ENCODE assay signal across 14 cellular contexts in genomic region chr19:38710928-38711725, GRCh38. TPM values are rescaled to one million over a fixed set of nuclear protein-coding genes. Genes with fewer than 3 reads are reported as not detected.
A peak's percentile ranks its signal among the peaks of the same experiment; 100 is the strongest.
DNase-seq lines count a peak whose midpoint lies in the region; ATAC-seq, FAIRE-seq and TF ChIP-seq lines count a peak whose summit lies in the region.
"Had no signal": no experiment of that assay in that cellular context is flagged by ENCODE, and none has a peak within 500 bp of the region (broad histone marks: within the 10 kb centered on the region; RNA-seq: fewer than 3 reads in every experiment).

No MANE protein-coding gene starts in this region.

- TF ChIP-seq RAD21 in K562 (CRISPR knock-in tag; conservative IDR thresholded peaks at IDR 0.05 in 1 of 2, IDR thresholded peaks at IDR 0.05 in 1 of 2), result no peak

- no peaks in the 10 kb centered on the region; the same call in 2 of the 3 replicates for H3K79me2 ChIP-seq in K562 (ENCODE audit: control insufficient read depth, insufficient read depth, low read length)
- peaks cover 72% of the 10 kb centered on the region for H3K79me2 ChIP-seq in keratinocyte (ENCODE audit: control insufficient read depth, insufficient read depth, low read length)

- FAIRE-seq in K562 (lab: Jason Lieb, UNC) (no peak), keratinocyte (lab: Jason Lieb, UNC) (no peak)
- FAIRE-seq: GM18507 had no signal

- H3K27me3 ChIP-seq in K562 (ENCODE audit: control insufficient read depth in 2 of 2, insufficient read depth in 2 of 2, low read length in 2 of 2) (no peaks in the 10 kb centered on the region), keratinocyte (ENCODE audit: control insufficient read depth, extremely low read depth, insufficient read depth, low read length) (no peaks in the 10 kb centered on the region)

- ATAC-seq in K562 (no peak), GM21529 (IDR thresholded peaks at IDR 0.05; ENCODE audit: unreplicated experiment) (no peak)

- H3K36me3 ChIP-seq in K562 (ENCODE audit: control insufficient read depth, insufficient read depth, low read length) (peaks cover 95% of the 10 kb centered on the region; the same call in 2 of the 3 replicates), keratinocyte (ENCODE audit: control insufficient read depth in 2 of 2, extremely low read depth in 1 of 2, insufficient read depth in 2 of 2, low read length in 2 of 2) (peaks cover 77 to 84% of the 10 kb centered on the region in 2 experiments)

- TF ChIP-seq EP300 in K562 (IDR thresholded peaks at IDR 0.05; ENCODE audit: low read length), result no peak

- TF ChIP-seq POLR2A in K562 (conservative IDR thresholded peaks at IDR 0.05), result no peak

- H3K4me1 ChIP-seq in K562 (replicated peaks in 1 of 2; ENCODE audit: control insufficient read depth in 2 of 2, insufficient read depth in 2 of 2, low read length in 2 of 2) (peaks cover 0 to 21% of the 10 kb centered on the region in 2 experiments; a peak in 1 of 5 replicates), keratinocyte (ENCODE audit: control insufficient read depth, extremely low read depth, insufficient read depth, low read length) (peaks cover 24% of the 10 kb centered on the region)
- H3K4me1 ChIP-seq: HAP-1 had no signal

- H3K9me3 ChIP-seq in K562 (replicated peaks; ENCODE audit: control insufficient read depth, insufficient read depth, low read depth, low read length) (no peaks in the 10 kb centered on the region), keratinocyte (ENCODE audit: control insufficient read depth, low read depth, low read length) (no peaks in the 10 kb centered on the region)
- H3K9me3 ChIP-seq: HAP-1, SK-N-SH had no signal

- no peak overlapping the region for H3K27ac ChIP-seq in K562 (ENCODE audit: extremely low read depth, low read depth, low read length)
- peak overlapping the region; percentile 24 for H3K27ac ChIP-seq in keratinocyte (ENCODE audit: control insufficient read depth, insufficient read depth, low read length)
- peak overlapping the region in 12 of 21 experiments; percentile 8 to 68 (median 44) for H3K27ac ChIP-seq in skin epidermis

- H3K9ac ChIP-seq in K562 (ENCODE audit: insufficient read depth in 1 of 2, low read depth in 2 of 2, low read length in 2 of 2), result peak overlapping the region in 1 of 2 experiments; percentile 43; a peak in 1 of 4 replicates
- peak overlapping the region; percentile 48 for H3K9ac ChIP-seq in keratinocyte (ENCODE audit: control insufficient read depth, extremely low read depth, insufficient read depth, low read length)
- H3K9ac ChIP-seq: SK-N-SH had no signal

- dilution Hi-C loops in keratinocyte (cut with MboI; ENCODE audit: extremely low pct_ligation_motif_present, low sequenced_read_pairs), result no loop called here

- H3K4me3 ChIP-seq in K562 (no peak overlapping the region), keratinocyte (ENCODE audit: control insufficient read depth in 2 of 3, extremely low read depth in 1 of 3, insufficient read depth in 2 of 3, low read depth in 1 of 3, low read length in 3 of 3) (no peak overlapping the region), skin epidermis (no peak overlapping the region)
- H3K4me3 ChIP-seq: HAP-1 had no signal

- no peak for TF ChIP-seq CTCF in K562 (IDR thresholded peaks at IDR 0.05 in 2 of 3, conservative IDR thresholded peaks at IDR 0.05 in 1 of 3; ENCODE audit: insufficient read depth in 2 of 3, low read depth in 1 of 3, low read length in 3 of 3)
- no peak for TF ChIP-seq CTCF in keratinocyte (optimal IDR thresholded peaks at IDR 0.05 in 1 of 3, IDR thresholded peaks at IDR 0.05 in 1 of 3, conservative IDR thresholded peaks at IDR 0.05 in 1 of 3; ENCODE audit: extremely low read depth in 1 of 3, insufficient read depth in 2 of 3, low read length in 3 of 3)
- no peak for TF ChIP-seq CTCF in GM20000 (IDR thresholded peaks at IDR 0.05; ENCODE audit: extremely low read depth, missing control alignments)

- intact Hi-C loops in K562 (cut with micrococcal nuclease), result no loop called here

- POLR2A ChIA-PET in K562 (lab: Yijun Ruan, JAX), result interaction anchor here (0.6 to 1.3 kb wide), 5 partner anchors 15 to 327 kb away, joined by 3 read pairs; no protein-coding TSS in a partner anchor

- H3K9me1 ChIP-seq in K562 (ENCODE audit: control insufficient read depth, insufficient read depth, low read length) (no peaks in the 10 kb centered on the region), keratinocyte (ENCODE audit: control insufficient read depth, extremely low read depth, insufficient read depth, low read length) (no peaks in the 10 kb centered on the region)

- in situ Hi-C loops in K562 (cut with MboI), result no loop called here

- DNase-seq in ELR (ENCODE audit: low read depth), result peak; percentile 62
- no peak for DNase-seq in K562 (ENCODE audit: extremely low read depth in 1 of 4, low spot score in 3 of 4)
- DNase-seq in keratinocyte (ENCODE audit: low read depth, low spot score), result no peak
- DNase-seq in GM20000 (ENCODE audit: low spot score), result no peak
- no peak for DNase-seq in RKO (ENCODE audit: low spot score)
- DNase-seq in mucosa of gallbladder (ENCODE audit: low spot score), result no peak
- DNase-seq: effector memory CD4-positive, alpha-beta T cell; mesendoderm; NCI-H1694 treated with DMSO at 0.1 percent for 48 hours; SK-N-SH had no signal

- no peak overlapping the region for H3K4me2 ChIP-seq in K562 (ENCODE audit: insufficient read depth, low read length)
- H3K4me2 ChIP-seq in keratinocyte (ENCODE audit: control insufficient read depth, extremely low read depth, insufficient read depth, low read depth, low read length), result no peak overlapping the region
- H3K4me2 ChIP-seq: SK-N-SH had no signal

- no TSS peak for BruUV-seq in K562 (replicated peaks; lab: Mats Ljungman, UMichigan)

- no peak overlapping the region for H2AFZ ChIP-seq in K562 (ENCODE audit: low read depth, low read length)
- no peak overlapping the region for H2AFZ ChIP-seq in keratinocyte (ENCODE audit: control insufficient read depth, low read length)

- CTCF ChIA-PET in K562 (lab: Yijun Ruan, JAX; ENCODE audit: low intra/inter-chr PET ratio), result no interaction called here

- WGBS in K562 (ENCODE audit: insufficient coverage, low coverage, missing lambda C conversion rate), result 89% methylated on average over 19 of the region's 25 CpGs

- H4K20me1 ChIP-seq in K562 (replicated peaks; ENCODE audit: control insufficient read depth, insufficient read depth, low read length) (peaks cover 3% of the 10 kb centered on the region; the same call in 1 of the 2 replicates), keratinocyte (ENCODE audit: control insufficient read depth, extremely low read depth, insufficient read depth, low read length) (peaks cover 3% of the 10 kb centered on the region)

TF ChIP-seq in K562, 482 proteins besides CTCF, POLR2A, EP300 and RAD21 (continues in another document):
- no peak for TF ChIP-seq ESRRB (CRISPR knock-in tag; IDR thresholded peaks at IDR 0.05; ENCODE audit: borderline replicate concordance)
- TF ChIP-seq NFXL1 (CRISPR knock-in tag; IDR thresholded peaks at IDR 0.05), result no peak
- no peak for TF ChIP-seq KLF10 (CRISPR knock-in tag; IDR thresholded peaks at IDR 0.05)
- TF ChIP-seq POLR2G (IDR thresholded peaks at IDR 0.05; ENCODE audit: low read depth, low read length), result peak; percentile 53
- TF ChIP-seq ZNF133 (CRISPR knock-in tag; IDR thresholded peaks at IDR 0.05), result no peak
- TF ChIP-seq, protein P1, sequence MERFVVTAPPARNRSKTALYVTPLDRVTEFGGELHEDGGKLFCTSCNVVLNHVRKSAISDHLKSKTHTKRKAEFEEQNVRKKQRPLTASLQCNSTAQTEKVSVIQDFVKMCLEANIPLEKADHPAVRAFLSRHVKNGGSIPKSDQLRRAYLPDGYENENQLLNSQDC (CRISPR knock-in tag; IDR thresholded peaks at IDR 0.05), result no peak
- no peak for TF ChIP-seq ZNF324 (CRISPR knock-in tag; IDR thresholded peaks at IDR 0.05)

RNA-seq across cellular contexts. Expression of gene CAPN12, which starts 33.1 kb away (rescaled TPM):
- 21.8 and 34.6 TPM in 2 replicates for total RNA-seq in K562 (2011; cell fraction: chromatin; rRNA removed; ENCODE audit: low replicate concordance)
- total RNA-seq in K562 (2011; cell fraction: nucleolus; rRNA removed), result 22.1 and 24.8 TPM in 2 replicates
- 16.0 and 28.2 TPM in 2 replicates for total RNA-seq in K562 (2011; cell fraction: nucleoplasm; rRNA removed)
- total RNA-seq in K562 (2014; rRNA removed) (1.6 and 3.1 TPM in 2 replicates), K562 (2014; rRNA removed; fragmentation: Illumina TruSeq; extraction: Trizol) (0.89 and 1.2 TPM in 2 replicates), K562 (2015; rRNA removed; fragmentation: Illumina TruSeq; extraction: Trizol) (0.83 and 0.87 TPM in 2 replicates), K562 (2021) (3.7 and 4.8 TPM in 2 replicates), mucosa of gallbladder (206 TPM)
- polyA plus RNA-seq in K562 (2011; rRNA removed) (6.8 and 14.8 TPM in 2 replicates), K562 (2014; fragmentation: Illumina TruSeq; extraction: Trizol) (3.4 and 4.7 TPM in 2 replicates), K562 (2014; fragmentation: Nextera tagmentation; extraction: Ambion mirVana) (1 to 10 TPM in 1 of 2 experiments, under 1 TPM in 1; 0.84 to 1.0 TPM), K562 (2014; rRNA removed) (5.6 and 7.0 TPM in 2 replicates), keratinocyte (5.6 to 20.4 TPM (median 6.0 TPM) in 3 replicates)
- polyA plus RNA-seq in K562 (2011; cell fraction: cytosol; rRNA removed), result 11.9 and 13.7 TPM in 2 replicates
- polyA plus RNA-seq in K562 (2011; cell fraction: nucleus; rRNA removed), result 61.9 and 73.0 TPM in 2 replicates
- 2.9 and 8.2 TPM in 2 replicates for polyA plus RNA-seq in K562 (2012)
- 1.2 and 1.3 TPM in 2 replicates for polyA minus RNA-seq in K562 (2011; rRNA and poly(A)+ RNA removed)
- 2.8 and 4.4 TPM in 2 replicates for polyA minus RNA-seq in K562 (2011; cell fraction: cytosol; rRNA and poly(A)+ RNA removed)
- polyA minus RNA-seq in K562 (2011; cell fraction: nucleus; rRNA and poly(A)+ RNA removed), result 5.1 and 7.3 TPM in 2 replicates
- 6.8 TPM for polyA plus RNA-seq in keratinocyte (2011; ENCODE audit: low read depth)
- 7.4 and 15.5 TPM in 2 replicates for polyA plus RNA-seq in keratinocyte (2011; cell fraction: cytosol; rRNA removed)
- 32.9 and 44.6 TPM in 2 replicates for polyA plus RNA-seq in keratinocyte (2011; cell fraction: nucleus; rRNA removed)
- 4.6 and 7.5 TPM in 2 replicates for polyA plus RNA-seq in keratinocyte (2012; ENCODE audit: low replicate concordance)
- polyA minus RNA-seq in keratinocyte, result 3.9 to 9.7 TPM (median 6.0 TPM) in 3 replicates
- 5.4 TPM for polyA minus RNA-seq in keratinocyte (2011; cell fraction: cytosol; rRNA and poly(A)+ RNA removed)
- polyA minus RNA-seq in keratinocyte (2011; cell fraction: nucleus; rRNA and poly(A)+ RNA removed), result 4.7 and 5.5 TPM in 2 replicates
